17 cellular contexts compared by ENCODE assay signal in genomic region chr6:43965628-43966373, GRCh38.
"Had no signal": no experiment of that assay in that cellular context is flagged by ENCODE, and none has a peak within 500 bp of the region (broad histone marks: within the 10 kb centered on the region; RNA-seq: fewer than 3 reads in every experiment).

No MANE protein-coding gene starts in this region.

- H3K36me3 ChIP-seq: ascending aorta, breast epithelium, gastrocnemius medialis, heart right ventricle, transverse colon had no signal

- H3K4me3 ChIP-seq: ascending aorta, breast epithelium, gastrocnemius medialis, heart right ventricle, lung, transverse colon had no signal

- H3K4me1 ChIP-seq: ascending aorta, transverse colon had no signal

- H3K27ac Mint-ChIP-seq: activated CD4-positive, alpha-beta T cell treated with anti-CD3 and anti-CD28 coated beads, Interleukin-2, amount 10 ng/mL, durations not matched to agents 24 days and 14 days; activated T-helper 17 cell treated with anti-CD3 and anti-CD28 coated beads, Interleukin-2, amount 50 U/mL, for 72 hours; effector memory CD8-positive, alpha-beta T cell; WTC11 had no signal

- DNase-seq: activated CD4-positive, alpha-beta T cell treated with anti-CD3 and anti-CD28 coated beads, Interleukin-2, amount 10 ng/mL, durations not matched to agents 24 days and 14 days; activated CD8-positive, alpha-beta memory T cell treated with anti-CD3 and anti-CD28 coated beads for 24 hours; activated naive CD4-positive, alpha-beta T cell treated with Interleukin-2 at 50 U/mL for 16 hours; activated T-cell treated with anti-CD3 and anti-CD28 coated beads for 4 hours; dermis blood vessel endothelial cell; effector memory CD8-positive, alpha-beta T cell; gastrocnemius medialis; heart right ventricle; retina; stimulated activated naive CD4-positive, alpha-beta T cell; substantia nigra; transverse colon had no signal

- ATAC-seq: activated T-helper 17 cell treated with anti-CD3 and anti-CD28 coated beads, Interleukin-2, amount 50 U/mL, for 72 hours; effector memory CD8-positive, alpha-beta T cell had no signal

- H3K4me1 Mint-ChIP-seq: activated CD4-positive, alpha-beta T cell treated with anti-CD3 and anti-CD28 coated beads, Interleukin-2, amount 10 ng/mL, durations not matched to agents 24 days and 14 days; activated T-helper 17 cell treated with anti-CD3 and anti-CD28 coated beads, Interleukin-2, amount 50 U/mL, for 72 hours had no signal

- H3K4me3 Mint-ChIP-seq: activated CD4-positive, alpha-beta T cell treated with anti-CD3 and anti-CD28 coated beads, Interleukin-2, amount 10 ng/mL, durations not matched to agents 24 days and 14 days; activated T-helper 17 cell treated with anti-CD3 and anti-CD28 coated beads, Interleukin-2, amount 50 U/mL, for 72 hours; effector memory CD8-positive, alpha-beta T cell; WTC11 had no signal

- H3K27me3 ChIP-seq: ascending aorta, breast epithelium, gastrocnemius medialis, heart right ventricle, transverse colon had no signal

- H3K36me3 Mint-ChIP-seq: WTC11 had no signal

- H3K27ac ChIP-seq: ascending aorta, breast epithelium, gastrocnemius medialis, heart right ventricle, transverse colon had no signal

- H3K9me3 Mint-ChIP-seq: activated CD4-positive, alpha-beta T cell treated with anti-CD3 and anti-CD28 coated beads, Interleukin-2, amount 10 ng/mL, durations not matched to agents 24 days and 14 days; activated T-helper 17 cell treated with anti-CD3 and anti-CD28 coated beads, Interleukin-2, amount 50 U/mL, for 72 hours; effector memory CD8-positive, alpha-beta T cell; WTC11 had no signal

- H3K9me3 ChIP-seq: ascending aorta, breast epithelium, gastrocnemius medialis, heart right ventricle, transverse colon had no signal
